17 cellular contexts compared by ENCODE assay signal in genomic region chr6:140669321-140669720, GRCh38.
"Had no signal": no experiment of that assay in that cellular context is flagged by ENCODE, and none has a peak within 500 bp of the region (broad histone marks: within the 10 kb centered on the region; RNA-seq: fewer than 3 reads in every experiment).

No MANE protein-coding gene starts in this region.

- H3K36me3 ChIP-seq: ascending aorta, left lung, stomach, thoracic aorta, upper lobe of right lung had no signal

- H3K27me3 ChIP-seq: ascending aorta, hepatocyte, left lung, stomach, upper lobe of right lung had no signal

- H3K9ac ChIP-seq: parathyroid adenoma had no signal

- H2AFZ ChIP-seq: hepatocyte, parathyroid adenoma had no signal

- DNase-seq: activated CD4-positive, alpha-beta T cell treated with anti-CD3 and anti-CD28 coated beads, Interleukin-2, amount 50 U/mL, for 1 hour; activated CD8-positive, alpha-beta memory T cell treated with anti-CD3 and anti-CD28 coated beads for 24 hours; central memory CD4-positive, alpha-beta T cell; effector CD4-positive, alpha-beta T cell; left lung; naive B cell; stimulated activated CD4-positive, alpha-beta T cell treated with anti-CD3 and anti-CD28 coated beads, Interleukin-12 subunit alpha, Interleukin-12 subunit beta, amount 100 ng/mL, for 4 hours; stimulated activated CD4-positive, alpha-beta T cell treated with anti-CD3 and anti-CD28 coated beads, Interleukin-2, amount 100 ng/mL, for 24 hours; stomach; T-helper 9 cell; upper lobe of right lung had no signal

- H3K4me2 ChIP-seq: hepatocyte had no signal

- ATAC-seq: activated CD4-positive, CD25-positive, alpha-beta regulatory T cell treated with anti-CD3 and anti-CD28 coated beads, Interleukin-2, amount 50 U/mL, for 24 hours; left lung; upper lobe of right lung had no signal

- H3K4me1 ChIP-seq: ascending aorta, left lung, parathyroid adenoma, stomach, upper lobe of right lung had no signal

- H3K9me3 ChIP-seq: ascending aorta, left lung, stomach, thoracic aorta, upper lobe of right lung had no signal

- H3K4me3 ChIP-seq: ascending aorta, coronary artery, hepatocyte, left lung, stomach, thoracic aorta, upper lobe of right lung had no signal

- H3K79me2 ChIP-seq: hepatocyte, parathyroid adenoma had no signal

- H3K27ac ChIP-seq: ascending aorta, coronary artery, hepatocyte, left lung, parathyroid adenoma, stomach, thoracic aorta, upper lobe of right lung had no signal
